ENCODE assay signal across 7 cellular contexts in the genomic region with DNA sequence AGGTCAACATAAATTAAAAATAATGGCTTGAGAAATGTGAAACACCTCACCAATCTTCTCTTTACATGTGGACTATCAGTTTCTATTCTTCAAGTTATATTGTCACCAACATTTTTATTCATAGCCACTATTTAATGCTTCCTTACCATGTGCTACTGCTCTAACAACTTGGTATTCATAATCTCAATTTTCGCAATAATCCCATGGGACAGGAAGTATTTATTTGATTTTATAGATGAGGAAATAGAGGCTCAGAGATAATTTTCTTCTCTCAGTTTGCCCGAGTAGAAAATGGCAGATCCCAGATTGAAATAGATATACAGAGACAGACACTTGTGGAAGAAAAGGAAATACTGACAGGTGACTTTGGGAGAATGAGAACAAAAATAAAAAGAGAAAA.
"Had no signal": no experiment of that assay in that cellular context is flagged by ENCODE, and none has a peak within 500 bp of the region (broad histone marks: within the 10 kb centered on the region; RNA-seq: fewer than 3 reads in every experiment).

No MANE protein-coding gene starts in this region.

- DNase-seq: H9, HFFc6 had no signal

- H3K4me2 ChIP-seq: GM23338 had no signal

- H2AFZ ChIP-seq: GM23338 had no signal

- H3K4me3 ChIP-seq: GM23338 had no signal

- H3K27ac ChIP-seq: HL-60 had no signal

- FAIRE-seq: H1, H54, HepG2 had no signal
